ENCODE assay signal across 8 cellular contexts in the genomic region with DNA sequence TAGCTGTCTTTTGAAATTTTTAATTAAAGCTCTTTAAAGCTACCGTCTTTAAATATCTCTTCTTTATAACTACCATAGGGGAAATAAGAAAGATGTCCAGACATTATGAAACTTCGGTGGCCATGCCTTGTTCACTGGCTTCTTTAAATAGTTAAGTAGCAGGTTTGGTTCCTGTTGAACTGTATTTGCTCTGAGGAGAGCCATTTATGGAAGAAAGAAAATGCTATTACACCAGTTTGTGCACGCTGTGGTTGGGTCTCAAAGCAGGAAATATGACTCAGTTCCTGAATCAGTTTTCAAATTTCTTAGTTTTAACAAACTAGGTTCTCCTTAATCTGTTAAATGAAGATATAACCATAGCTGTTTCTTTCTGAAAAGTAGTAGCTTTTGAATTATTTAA. TPM values are rescaled to one million over a fixed set of nuclear protein-coding genes. Genes with fewer than 3 reads are reported as not detected.
DNase-seq lines count a peak whose midpoint lies in the region; ATAC-seq, FAIRE-seq and TF ChIP-seq lines count a peak whose summit lies in the region.

No MANE protein-coding gene starts in this region.

- peaks cover 80% of the 10 kb centered on the region for H3K36me3 Mint-ChIP-seq in activated naive CD4-positive, alpha-beta T cell treated with anti-CD3 and anti-CD28 coated beads for 36 hours (ENCODE audit: low read depth)

- TF ChIP-seq RAD21 in GM12878 (IDR thresholded peaks at IDR 0.05; ENCODE audit: insufficient read depth, low read depth, low read length), result no peak

- H3K27ac Mint-ChIP-seq in activated naive CD4-positive, alpha-beta T cell treated with anti-CD3 and anti-CD28 coated beads for 36 hours, result peak overlapping the region; percentile 87

- H2AFZ ChIP-seq in OCI-LY3 (ENCODE audit: low read depth, low read length) (no peak overlapping the region), GM12878 (ENCODE audit: control insufficient read depth, low read depth, low read length) (no peak overlapping the region)

- no peak for TF ChIP-seq POLR2A in GM12878 (IDR thresholded peaks at IDR 0.05; ENCODE audit: low read depth, low read length)

- intact Hi-C loops in activated naive CD4-positive, alpha-beta T cell treated with anti-CD3 and anti-CD28 coated beads for 36 hours (cut with micrococcal nuclease), result loop anchor here (1.0 to 10.0 kb wide), 8 partner anchors 11 to 1046 kb away; partner anchors contain the start of genes AAMP, DNAJB2 and PNKD
- intact Hi-C loops in GM12878 (cut with micrococcal nuclease; ENCODE audit: unreplicated experiment) (loop anchor here (1.0 kb wide), 1 partner anchor 11 kb away; no protein-coding TSS in a partner anchor), lower lobe of right lung (cut with DNase I) (no loop called here)

- SMC1A ChIA-PET in GM12878 (lab: Charles Lee; ENCODE audit: uncharacterized antibody, unreplicated experiment), result interaction anchor here (0.9 to 4.0 kb wide), 8 partner anchors 9 to 61 kb away, joined by 3 to 73 read pairs (median 8); partner anchors contain the start of genes AAMP, ARPC2 and PNKD

- in situ Hi-C loops in GM12878 (cut with MboI), result no loop called here

- RAD21 ChIA-PET in GM12878 (lab: Charles Lee; ENCODE audit: unreplicated experiment), result interaction anchor here (0.8 to 4.6 kb wide), 8 partner anchors 10 to 168 kb away, joined by 3 to 84 read pairs (median 6); partner anchors contain the start of genes AAMP, ARPC2 and PNKD

- H3K27me3 ChIP-seq in OCI-LY3 (ENCODE audit: low read depth, low read length), result no peaks in the 10 kb centered on the region
- H3K27me3 ChIP-seq in GM12878 (replicated peaks in 1 of 2; ENCODE audit: control insufficient read depth in 2 of 2, insufficient read depth in 2 of 2, low read length in 1 of 2), result no peaks in the 10 kb centered on the region
- no peaks in the 10 kb centered on the region for H3K27me3 ChIP-seq in lower lobe of right lung (ENCODE audit: low read depth)

- CTCF ChIA-PET in activated naive CD4-positive, alpha-beta T cell treated with anti-CD3 and anti-CD28 coated beads for 36 hours (lab: Charles Lee), result interaction anchor here (0.8 to 4.1 kb wide), 9 partner anchors 9 to 62 kb away, joined by 3 to 36 read pairs (median 5); partner anchors contain the start of genes AAMP, ARPC2, CXCR1 and PNKD
- CTCF ChIA-PET in GM12878 (lab: Yijun Ruan, JAX), result interaction anchor here (0.6 to 3.6 kb wide), 11 partner anchors 9 to 128 kb away, joined by 3 to 58 read pairs (median 4); partner anchors contain the start of gene CATIP

- DNase-seq in activated naive CD4-positive, alpha-beta T cell treated with anti-CD3 and anti-CD28 coated beads for 36 hours, result peak; percentile 66
- DNase-seq in activated naive CD4-positive, alpha-beta T cell (lab: John Stamatoyannopoulos, UW), result no peak
- peak; percentile 88 for DNase-seq in GM12878 (ENCODE audit: low read depth, low spot score)
- no peak for DNase-seq in lower lobe of right lung
- no peak for DNase-seq in NCI-H82 treated with DMSO at 0.1 percent for 48 hours (lab: John Stamatoyannopoulos, UW; ENCODE audit: unreplicated experiment)
- DNase-seq in NCI-H748 (lab: John Stamatoyannopoulos, UW; ENCODE audit: unreplicated experiment), result no peak

- H3K4me3 ChIP-seq in OCI-LY3 (ENCODE audit: low read length) (peak overlapping the region; percentile 43; the same call in 1 of the 2 replicates), GM12878 (peak overlapping the region; percentile 21), lower lobe of right lung (no peak overlapping the region)

- H3K4me1 ChIP-seq in OCI-LY3 (ENCODE audit: low read length) (peaks cover 69% of the 10 kb centered on the region), GM12878 (ENCODE audit: control insufficient read depth, insufficient read depth, low read length) (peaks cover 26% of the 10 kb centered on the region), lower lobe of right lung (peaks cover 62% of the 10 kb centered on the region)

- no peak for TF ChIP-seq CTCF in OCI-LY3 (IDR thresholded peaks at IDR 0.05; ENCODE audit: low read depth, low read length)
- TF ChIP-seq CTCF in GM12878 (IDR thresholded peaks at IDR 0.05 in 2 of 3, conservative IDR thresholded peaks at IDR 0.05 in 1 of 3; ENCODE audit: control insufficient read depth in 2 of 3, extremely low read depth in 1 of 3, insufficient read depth in 1 of 3, low read depth in 3 of 3, low read length in 3 of 3), result no peak
- no peak for TF ChIP-seq CTCF in lower lobe of right lung (IDR thresholded peaks at IDR 0.05)

- H4K20me1 ChIP-seq in OCI-LY3 (ENCODE audit: insufficient read depth, low read length), result peaks cover 43% of the 10 kb centered on the region
- H4K20me1 ChIP-seq in GM12878 (ENCODE audit: control insufficient read depth, insufficient read depth), result peaks cover 8% of the 10 kb centered on the region

- WGBS in GM12878 (ENCODE audit: insufficient coverage, insufficient replicate concordance, low lambda C conversion rate, missing lambda C conversion rate), result 0% methylated on average over 3 of the region's 3 CpGs

- H3K4me3 Mint-ChIP-seq in activated naive CD4-positive, alpha-beta T cell treated with anti-CD3 and anti-CD28 coated beads for 36 hours, result peak overlapping the region; percentile 32

- POLR2A ChIA-PET in GM12878 (lab: Charles Lee), result interaction anchor here (0.6 to 6.6 kb wide), 7 partner anchors 9 to 133 kb away, joined by 3 to 98 read pairs (median 3); partner anchors contain the start of gene ARPC2

- H3K4me1 Mint-ChIP-seq in activated naive CD4-positive, alpha-beta T cell treated with anti-CD3 and anti-CD28 coated beads for 36 hours (ENCODE audit: low read depth), result peaks cover 81% of the 10 kb centered on the region

- peak; percentile 73 for FAIRE-seq in GM12878 (lab: Jason Lieb, UNC)

- ATAC-seq in HG02852 (IDR thresholded peaks at IDR 0.05; ENCODE audit: unreplicated experiment) (peak; percentile 87), GM12878 (peak; percentile 93), lower lobe of right lung (peak; percentile 81 to 89)

- peaks cover 86% of the 10 kb centered on the region for H3K79me2 ChIP-seq in OCI-LY3 (ENCODE audit: low read length)
- H3K79me2 ChIP-seq in GM12878 (ENCODE audit: control insufficient read depth, insufficient read depth, low read length), result peaks cover 41% of the 10 kb centered on the region

- H3K27ac ChIP-seq in OCI-LY3 (ENCODE audit: low read length), result peak overlapping the region; percentile 100
- H3K27ac ChIP-seq in GM12878 (ENCODE audit: control insufficient read depth, insufficient read depth), result peak overlapping the region; percentile 82
- peak overlapping the region; percentile 4 for H3K27ac ChIP-seq in lower lobe of right lung

- H3K9me3 ChIP-seq in OCI-LY3 (ENCODE audit: insufficient read depth, low read length) (no peaks in the 10 kb centered on the region), GM12878 (replicated peaks; ENCODE audit: control insufficient read depth, insufficient read depth, low read length) (no peaks in the 10 kb centered on the region), lower lobe of right lung (no peaks in the 10 kb centered on the region)

- no peaks in the 10 kb centered on the region for H3K27me3 Mint-ChIP-seq in activated naive CD4-positive, alpha-beta T cell treated with anti-CD3 and anti-CD28 coated beads for 36 hours (ENCODE audit: low read depth)

- H3K4me2 ChIP-seq in OCI-LY3 (ENCODE audit: low read length) (peak overlapping the region; percentile 80), GM12878 (ENCODE audit: control insufficient read depth, insufficient read depth) (peak overlapping the region; percentile 75; the same call in 1 of the 2 replicates)

- TF ChIP-seq EP300 in GM12878 (IDR thresholded peaks at IDR 0.05; ENCODE audit: borderline replicate concordance in 1 of 2, control insufficient read depth in 1 of 2, low read depth in 2 of 2, low read length in 2 of 2), result no peak

- peaks cover 65% of the 10 kb centered on the region for H3K36me3 ChIP-seq in OCI-LY3 (replicated peaks; ENCODE audit: low read depth, low read length)
- H3K36me3 ChIP-seq in GM12878 (ENCODE audit: control insufficient read depth in 2 of 2, insufficient read depth in 2 of 2, low read length in 1 of 2), result peaks cover 11 to 43% of the 10 kb centered on the region in 2 experiments
- H3K36me3 ChIP-seq in lower lobe of right lung, result peaks cover 100% of the 10 kb centered on the region

- no peaks in the 10 kb centered on the region for H3K9me3 Mint-ChIP-seq in activated naive CD4-positive, alpha-beta T cell treated with anti-CD3 and anti-CD28 coated beads for 36 hours

- BruUV-seq in GM12878 (replicated peaks; lab: Mats Ljungman, UMichigan), result no TSS peak

- peak overlapping the region; percentile 76 for H3K9ac ChIP-seq in OCI-LY3 (ENCODE audit: low read length)
- H3K9ac ChIP-seq in GM12878 (ENCODE audit: control insufficient read depth, insufficient read depth, low read length), result no peak overlapping the region

RNA-seq across cellular contexts. Expression of gene ARPC2, which starts 12.2 kb away (rescaled TPM):
- 100 to 1,000 TPM; 461 to 475 TPM for total RNA-seq in activated naive CD4-positive, alpha-beta T cell treated with anti-CD3 and anti-CD28 coated beads for 36 hours
- 476 and 481 TPM in 2 replicates for total RNA-seq in GM12878 (2013; cell fraction: nucleolus; rRNA removed)
- total RNA-seq in GM12878 (2014; rRNA removed), result 467 and 490 TPM in 2 replicates
- 515 and 534 TPM in 2 replicates for total RNA-seq in GM12878 (2014; rRNA removed; fragmentation: Illumina TruSeq; extraction: Trizol)
- 421 and 440 TPM in 2 replicates for total RNA-seq in GM12878 (2021)
- 353 TPM for polyA plus RNA-seq in GM12878 (2011; ENCODE audit: low read depth)
- 816 and 944 TPM in 2 replicates for polyA plus RNA-seq in GM12878 (2011; rRNA removed)
- polyA plus RNA-seq in GM12878 (2011; cell fraction: cytosol; rRNA removed), result 507 and 628 TPM in 2 replicates
- polyA plus RNA-seq in GM12878 (2011; cell fraction: nucleus; rRNA removed), result 360 and 459 TPM in 2 replicates
- 357 and 396 TPM in 2 replicates for polyA plus RNA-seq in GM12878 (2012)
- 707 and 841 TPM in 2 replicates for polyA plus RNA-seq in GM12878 (2014; fragmentation: Illumina TruSeq; extraction: Trizol)
- polyA plus RNA-seq in GM12878 (2014; fragmentation: Nextera tagmentation; extraction: Ambion mirVana), result 100 to 1,000 TPM; 711 to 735 TPM
- 524 and 584 TPM in 2 replicates for polyA plus RNA-seq in GM12878 (2014; rRNA removed)
- polyA plus RNA-seq in GM12878 (2016; fragmentation: Nextera tagmentation; extraction: Ambion mirVana), result 100 to 1,000 TPM; 963 to 980 TPM
- 378 and 382 TPM in 2 replicates for polyA minus RNA-seq in GM12878 (2011; rRNA and poly(A)+ RNA removed)
- polyA minus RNA-seq in GM12878 (2011; cell fraction: cytosol; rRNA and poly(A)+ RNA removed), result 165 and 198 TPM in 2 replicates
- polyA minus RNA-seq in GM12878 (2011; cell fraction: nucleus; rRNA and poly(A)+ RNA removed), result 146 and 227 TPM in 2 replicates
- total RNA-seq in lower lobe of right lung, result 382 TPM

RNA-seq across cellular contexts. Expression of gene GPBAR1, which starts 31.6 kb away (rescaled TPM):
- under 1 TPM in 1 of 2 experiments, not detected in 1; 0.10 TPM for total RNA-seq in activated naive CD4-positive, alpha-beta T cell treated with anti-CD3 and anti-CD28 coated beads for 36 hours
- total RNA-seq in GM12878 (2013; cell fraction: nucleolus; rRNA removed), result 0.39 and 0.77 TPM in 2 replicates
- total RNA-seq in GM12878 (2014; rRNA removed), result 0.17 TPM in 1 of 2 replicates, not detected in the other
- 0.09 TPM in 2 replicates for total RNA-seq in GM12878 (2014; rRNA removed; fragmentation: Illumina TruSeq; extraction: Trizol)
- 0.13 and 0.36 TPM in 2 replicates for total RNA-seq in GM12878 (2021)
- polyA plus RNA-seq in GM12878 (2011; ENCODE audit: low read depth), result not detected
- 0.03 TPM in 1 of 2 replicates, not detected in the other for polyA plus RNA-seq in GM12878 (2011; rRNA removed)
- polyA plus RNA-seq in GM12878 (2011; cell fraction: cytosol; rRNA removed), result 0.03 and 0.10 TPM in 2 replicates
- polyA plus RNA-seq in GM12878 (2011; cell fraction: nucleus; rRNA removed), result 0.70 and 0.92 TPM in 2 replicates
- 0.15 and 0.38 TPM in 2 replicates for polyA plus RNA-seq in GM12878 (2012)
- polyA plus RNA-seq in GM12878 (2014; fragmentation: Illumina TruSeq; extraction: Trizol), result 0.07 and 0.10 TPM in 2 replicates
- not detected for polyA plus RNA-seq in GM12878 (2014; fragmentation: Nextera tagmentation; extraction: Ambion mirVana)
- 0.22 and 0.24 TPM in 2 replicates for polyA plus RNA-seq in GM12878 (2014; rRNA removed)
- polyA plus RNA-seq in GM12878 (2016; fragmentation: Nextera tagmentation; extraction: Ambion mirVana), result under 1 TPM in 1 of 2 experiments, not detected in 1; 0.11 TPM
- 0.29 and 1.2 TPM in 2 replicates for polyA minus RNA-seq in GM12878 (2011; rRNA and poly(A)+ RNA removed)
- not detected in 2 replicates for polyA minus RNA-seq in GM12878 (2011; cell fraction: cytosol; rRNA and poly(A)+ RNA removed)
- polyA minus RNA-seq in GM12878 (2011; cell fraction: nucleus; rRNA and poly(A)+ RNA removed), result 1.9 and 3.5 TPM in 2 replicates
- 4.6 TPM for total RNA-seq in lower lobe of right lung

RNA-seq across cellular contexts. Expression of gene AAMP, which starts 40.7 kb away (rescaled TPM):
- total RNA-seq in activated naive CD4-positive, alpha-beta T cell treated with anti-CD3 and anti-CD28 coated beads for 36 hours, result 10 to 100 TPM; 58.7 to 59.4 TPM
- total RNA-seq in GM12878 (2013; cell fraction: nucleolus; rRNA removed), result 31.5 and 34.1 TPM in 2 replicates
- total RNA-seq in GM12878 (2014; rRNA removed) (97.1 and 114 TPM in 2 replicates), GM12878 (2014; rRNA removed; fragmentation: Illumina TruSeq; extraction: Trizol) (70.6 and 71.7 TPM in 2 replicates), GM12878 (2021) (64.8 and 66.3 TPM in 2 replicates), lower lobe of right lung (58.8 TPM)
- 28.2 TPM for polyA plus RNA-seq in GM12878 (2011; ENCODE audit: low read depth)
- polyA plus RNA-seq in GM12878 (2011; rRNA removed) (33.2 and 50.7 TPM in 2 replicates), GM12878 (2014; fragmentation: Illumina TruSeq; extraction: Trizol) (49.8 and 93.1 TPM in 2 replicates), GM12878 (2014; fragmentation: Nextera tagmentation; extraction: Ambion mirVana) (1 to 10 TPM; 4.4 to 5.5 TPM), GM12878 (2014; rRNA removed) (95.4 and 104 TPM in 2 replicates), GM12878 (2016; fragmentation: Nextera tagmentation; extraction: Ambion mirVana) (100 to 1,000 TPM; 118 to 140 TPM)
- 74.8 and 117 TPM in 2 replicates for polyA plus RNA-seq in GM12878 (2011; cell fraction: cytosol; rRNA removed)
- 96.5 and 123 TPM in 2 replicates for polyA plus RNA-seq in GM12878 (2011; cell fraction: nucleus; rRNA removed)
- polyA plus RNA-seq in GM12878 (2012), result 54.1 and 62.5 TPM in 2 replicates
- 40.1 and 64.8 TPM in 2 replicates for polyA minus RNA-seq in GM12878 (2011; rRNA and poly(A)+ RNA removed)
- polyA minus RNA-seq in GM12878 (2011; cell fraction: cytosol; rRNA and poly(A)+ RNA removed), result 18.0 and 22.5 TPM in 2 replicates
- polyA minus RNA-seq in GM12878 (2011; cell fraction: nucleus; rRNA and poly(A)+ RNA removed), result 23.2 and 29.2 TPM in 2 replicates

RNA-seq across cellular contexts. Expression of gene PNKD, which starts 41.1 kb away (rescaled TPM):
- 10 to 100 TPM; 20.4 to 21.4 TPM for total RNA-seq in activated naive CD4-positive, alpha-beta T cell treated with anti-CD3 and anti-CD28 coated beads for 36 hours
- 19.8 and 82.8 TPM in 2 replicates for total RNA-seq in GM12878 (2013; cell fraction: nucleolus; rRNA removed)
- total RNA-seq in GM12878 (2014; rRNA removed), result 41.9 and 42.3 TPM in 2 replicates
- total RNA-seq in GM12878 (2014; rRNA removed; fragmentation: Illumina TruSeq; extraction: Trizol), result 27.2 and 28.5 TPM in 2 replicates
- total RNA-seq in GM12878 (2021), result 42.0 and 45.1 TPM in 2 replicates
- 23.5 TPM for polyA plus RNA-seq in GM12878 (2011; ENCODE audit: low read depth)
- polyA plus RNA-seq in GM12878 (2011; rRNA removed), result 26.3 and 54.9 TPM in 2 replicates
- 79.6 and 84.9 TPM in 2 replicates for polyA plus RNA-seq in GM12878 (2011; cell fraction: cytosol; rRNA removed)
- 82.3 and 86.2 TPM in 2 replicates for polyA plus RNA-seq in GM12878 (2011; cell fraction: nucleus; rRNA removed)
- 34.0 and 41.6 TPM in 2 replicates for polyA plus RNA-seq in GM12878 (2012)
- polyA plus RNA-seq in GM12878 (2014; fragmentation: Illumina TruSeq; extraction: Trizol), result 15.8 and 41.6 TPM in 2 replicates
- polyA plus RNA-seq in GM12878 (2014; fragmentation: Nextera tagmentation; extraction: Ambion mirVana), result 100 to 1,000 TPM in 1 of 2 experiments, 10 to 100 TPM in 1; 72.6 to 104 TPM
- polyA plus RNA-seq in GM12878 (2014; rRNA removed), result 67.7 and 72.6 TPM in 2 replicates
- polyA plus RNA-seq in GM12878 (2016; fragmentation: Nextera tagmentation; extraction: Ambion mirVana), result 100 to 1,000 TPM in 1 of 2 experiments, 10 to 100 TPM in 1; 90.9 to 106 TPM
- 14.6 and 25.1 TPM in 2 replicates for polyA minus RNA-seq in GM12878 (2011; rRNA and poly(A)+ RNA removed)
- 11.8 and 12.7 TPM in 2 replicates for polyA minus RNA-seq in GM12878 (2011; cell fraction: cytosol; rRNA and poly(A)+ RNA removed)
- 11.6 and 18.2 TPM in 2 replicates for polyA minus RNA-seq in GM12878 (2011; cell fraction: nucleus; rRNA and poly(A)+ RNA removed)
- 65.8 TPM for total RNA-seq in lower lobe of right lung

Comparison
In these comparisons a context has a peak if more than half of its experiments do, and no peak if none do; other contexts are left out.
1. DNase-seq: peak in activated naive CD4-positive, alpha-beta T cell treated with anti-CD3 and anti-CD28 coated beads for 36 hours (single experiment) and GM12878 (single experiment); none in activated naive CD4-positive, alpha-beta T cell (0 of 4), lower lobe of right lung (single experiment), NCI-H82 treated with DMSO at 0.1 percent for 48 hours (single experiment) and NCI-H748 (single experiment).
2. H3K27ac ChIP-seq: peak in every context shown above with its lines; median percentile 100 in OCI-LY3; 82 in GM12878; 4 in lower lobe of right lung.
3. Peak in every context shown above with its lines, with median percentiles within 50 percentile points of each other: ATAC-seq.